ENCODE assay signal across 1 cellular context in the genomic region with DNA sequence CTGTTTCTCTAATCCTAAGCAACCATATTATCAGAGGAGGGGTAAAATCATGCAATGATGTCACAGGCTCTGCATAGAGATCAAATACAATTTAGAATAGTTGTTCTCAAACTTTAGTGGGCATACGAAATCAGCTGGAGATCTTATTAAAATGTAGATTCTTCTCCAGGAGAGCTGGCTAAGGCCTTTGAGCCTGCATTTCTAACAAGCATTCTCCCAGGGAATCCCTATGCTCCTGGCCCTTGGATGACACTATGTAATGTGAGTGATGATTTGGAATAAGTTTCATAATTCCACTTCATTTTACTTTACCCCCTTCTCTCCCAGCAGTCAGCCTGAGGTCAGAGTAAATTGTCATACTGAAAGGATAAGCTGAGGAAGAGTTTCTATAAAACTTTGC.
TF ChIP-seq lines count a peak whose summit lies in the region.

No MANE protein-coding gene starts in this region.

TF ChIP-seq in GM23338, 12 proteins besides CTCF, POLR2A, EP300 and RAD21 (continued from another document):
- TF ChIP-seq ZNF462 (CRISPR knock-in tag; IDR thresholded peaks at IDR 0.05): no peak
- TF ChIP-seq ZNF114 (CRISPR knock-in tag; IDR thresholded peaks at IDR 0.05): no peak
- TF ChIP-seq NANOG (IDR thresholded peaks at IDR 0.05; ENCODE audit: borderline replicate concordance): no peak
- no peak for TF ChIP-seq EZH2 (IDR thresholded peaks at IDR 0.05; ENCODE audit: low read depth, unreplicated experiment)
- no peak for TF ChIP-seq EZH2phosphoT487 (IDR thresholded peaks at IDR 0.05; ENCODE audit: unreplicated experiment)
- no peak for TF ChIP-seq ZNF331 (CRISPR knock-in tag; IDR thresholded peaks at IDR 0.05; ENCODE audit: low read depth)
- TF ChIP-seq, protein P1, sequence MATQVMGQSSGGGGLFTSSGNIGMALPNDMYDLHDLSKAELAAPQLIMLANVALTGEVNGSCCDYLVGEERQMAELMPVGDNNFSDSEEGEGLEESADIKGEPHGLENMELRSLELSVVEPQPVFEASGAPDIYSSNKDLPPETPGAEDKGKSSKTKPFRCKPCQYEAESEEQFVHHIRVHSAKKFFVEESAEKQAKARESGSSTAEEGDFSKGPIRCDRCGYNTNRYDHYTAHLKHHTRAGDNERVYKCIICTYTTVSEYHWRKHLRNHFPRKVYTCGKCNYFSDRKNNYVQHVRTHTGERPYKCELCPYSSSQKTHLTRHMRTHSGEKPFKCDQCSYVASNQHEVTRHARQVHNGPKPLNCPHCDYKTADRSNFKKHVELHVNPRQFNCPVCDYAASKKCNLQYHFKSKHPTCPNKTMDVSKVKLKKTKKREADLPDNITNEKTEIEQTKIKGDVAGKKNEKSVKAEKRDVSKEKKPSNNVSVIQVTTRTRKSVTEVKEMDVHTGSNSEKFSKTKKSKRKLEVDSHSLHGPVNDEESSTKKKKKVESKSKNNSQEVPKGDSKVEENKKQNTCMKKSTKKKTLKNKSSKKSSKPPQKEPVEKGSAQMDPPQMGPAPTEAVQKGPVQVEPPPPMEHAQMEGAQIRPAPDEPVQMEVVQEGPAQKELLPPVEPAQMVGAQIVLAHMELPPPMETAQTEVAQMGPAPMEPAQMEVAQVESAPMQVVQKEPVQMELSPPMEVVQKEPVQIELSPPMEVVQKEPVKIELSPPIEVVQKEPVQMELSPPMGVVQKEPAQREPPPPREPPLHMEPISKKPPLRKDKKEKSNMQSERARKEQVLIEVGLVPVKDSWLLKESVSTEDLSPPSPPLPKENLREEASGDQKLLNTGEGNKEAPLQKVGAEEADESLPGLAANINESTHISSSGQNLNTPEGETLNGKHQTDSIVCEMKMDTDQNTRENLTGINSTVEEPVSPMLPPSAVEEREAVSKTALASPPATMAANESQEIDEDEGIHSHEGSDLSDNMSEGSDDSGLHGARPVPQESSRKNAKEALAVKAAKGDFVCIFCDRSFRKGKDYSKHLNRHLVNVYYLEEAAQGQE (IDR thresholded peaks at IDR 0.05; ENCODE audit: unreplicated experiment): no peak
- no peak for TF ChIP-seq JUNB (IDR thresholded peaks at IDR 0.05; ENCODE audit: unreplicated experiment)
